In the genomic region with DNA sequence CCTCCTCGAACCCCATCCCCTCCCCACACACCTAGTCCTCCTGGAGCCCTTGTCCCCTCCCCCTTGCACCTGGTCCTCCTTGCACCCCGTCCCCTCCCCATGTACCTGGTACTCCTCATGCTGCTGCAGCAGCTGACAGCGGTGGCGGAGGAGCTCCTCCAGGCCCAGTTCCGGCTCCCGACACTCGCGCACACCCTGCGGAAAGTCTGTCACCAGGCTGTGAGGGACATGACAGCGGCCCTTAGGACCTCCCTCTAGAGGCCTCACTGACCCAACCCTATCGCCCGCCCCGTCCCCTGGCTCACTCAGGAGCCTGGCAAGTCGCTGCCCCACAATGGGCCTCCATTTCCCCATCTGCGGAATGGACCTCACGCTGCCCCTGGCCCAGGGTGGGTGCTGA, we compare ENCODE assay signal across 28 cellular contexts. TPM values are rescaled to one million over a fixed set of nuclear protein-coding genes. Genes with fewer than 3 reads are reported as not detected.
"Had no signal": no experiment of that assay in that cellular context is flagged by ENCODE, and none has a peak within 500 bp of the region (broad histone marks: within the 10 kb centered on the region; RNA-seq: fewer than 3 reads in every experiment).

No MANE protein-coding gene starts in this region.

- H3K9me3 ChIP-seq: adrenal gland, body of pancreas, colonic mucosa, gastrocnemius medialis had no signal

- DNase-seq: activated B cell treated with CpG ODN at 0.5 μM for 24 hours; activated CD4-positive, alpha-beta memory T cell treated with anti-CD3 and anti-CD28 coated beads for 36 hours; activated CD4-positive, alpha-beta T cell treated with anti-CD3 and anti-CD28 coated beads for 48 hours; activated CD8-positive, alpha-beta memory T cell treated with anti-CD3 and anti-CD28 coated beads, Interleukin-2, amount 10 ng/mL, durations not matched to agents 7 days and 5 days; activated CD8-positive, alpha-beta memory T cell treated with anti-CD3 and anti-CD28 coated beads, Interleukin-2, amount 50 U/mL, for 4 hours; activated CD8-positive, alpha-beta T cell treated with anti-CD3 and anti-CD28 coated beads, Interleukin-2, amount 10 ng/mL, durations not matched to agents 7 days and 5 days; activated effector memory CD4-positive, alpha-beta T cell treated with anti-CD3 and anti-CD28 coated beads, Interleukin-2, amount 50 U/mL, for 16 hours; activated naive CD4-positive, alpha-beta T cell treated with anti-CD3 and anti-CD28 coated beads for 36 hours; activated naive CD8-positive, alpha-beta T cell treated with anti-CD3 and anti-CD28 coated beads for 36 hours; activated naive CD8-positive, alpha-beta T cell treated with anti-CD3 and anti-CD28 coated beads, Interleukin-2, amount 50 U/mL, for 24 hours; activated T-cell treated with anti-CD3 and anti-CD28 coated beads, Interleukin-2, amount 50 U/mL, for 1 hour; activated T-cell treated with anti-CD3 and anti-CD28 coated beads, Interleukin-2, amount 50 U/mL, for 48 hours; amygdala; aorta; body of pancreas; caudate nucleus; colonic mucosa; effector CD8-positive, alpha-beta T cell; gastrocnemius medialis; T-helper 1 cell; T-helper 17 cell; T1000; WERI-Rb-1 had no signal

- H3K4me1 ChIP-seq: body of pancreas had no signal

- ATAC-seq: activated CD4-positive, CD25-positive, alpha-beta regulatory T cell treated with anti-CD3 and anti-CD28 coated beads, Interleukin-2, amount 50 U/mL, for 24 hours; activated CD8-positive, alpha-beta memory T cell treated with anti-CD3 and anti-CD28 coated beads, Interleukin-2, amount 10 ng/mL, durations not matched to agents 7 days and 5 days; activated CD8-positive, alpha-beta T cell treated with anti-CD3 and anti-CD28 coated beads, Interleukin-2, amount 10 ng/mL, durations not matched to agents 7 days and 5 days; activated naive CD8-positive, alpha-beta T cell treated with anti-CD3 and anti-CD28 coated beads, Interleukin-2, amount 50 U/mL, for 24 hours; body of pancreas; gastrocnemius medialis; T-helper 17 cell had no signal

- H3K27me3 ChIP-seq: adrenal gland, body of pancreas, colonic mucosa, gastrocnemius medialis had no signal

- H3K36me3 ChIP-seq: adrenal gland, colonic mucosa, gastrocnemius medialis had no signal

- H3K4me3 ChIP-seq: adrenal gland, body of pancreas, colonic mucosa, gastrocnemius medialis had no signal

- H3K27ac ChIP-seq: adrenal gland, body of pancreas, colonic mucosa, epithelial cell of prostate, gastrocnemius medialis, WERI-Rb-1 had no signal

RNA-seq across cellular contexts. Expression of a gene that starts 18.6 kb away (rescaled TPM):
- total RNA-seq: gastrocnemius medialis had no signal

RNA-seq across cellular contexts. Expression of a gene that starts 55.9 kb away (rescaled TPM):
- total RNA-seq: activated B cell treated with CpG ODN at 0.5 μM for 24 hours; activated CD4-positive, alpha-beta memory T cell treated with anti-CD3 and anti-CD28 coated beads for 36 hours; activated CD8-positive, alpha-beta memory T cell treated with anti-CD3 and anti-CD28 coated beads for 36 hours; activated CD8-positive, alpha-beta memory T cell treated with anti-CD3 and anti-CD28 coated beads, Interleukin-2, amount 10 ng/mL, durations not matched to agents 7 days and 5 days; activated CD8-positive, alpha-beta T cell treated with anti-CD3 and anti-CD28 coated beads, Interleukin-2, amount 10 ng/mL, durations not matched to agents 7 days and 5 days; activated naive CD4-positive, alpha-beta T cell treated with anti-CD3 and anti-CD28 coated beads for 36 hours; activated naive CD8-positive, alpha-beta T cell treated with anti-CD3 and anti-CD28 coated beads for 36 hours; activated T-helper 2 cell treated with anti-CD3 and anti-CD28 coated beads, Interferon-gamma antibody, Interleukin-2, Interleukin-4, amounts not matched to agents 10 μg/mL and 5 μg/mL and 100 μg/mL, durations not matched to agents 14 hours and 24 hours and 36 hours; T-helper 17 cell had no signal
